12 cellular contexts compared by ENCODE assay signal in genomic region chr6:122758927-122759334, GRCh38. TPM values are rescaled to one million over a fixed set of nuclear protein-coding genes. Genes with fewer than 3 reads are reported as not detected.
A peak's percentile ranks its signal among the peaks of the same experiment; 100 is the strongest.
DNase-seq lines count a peak whose midpoint lies in the region; ATAC-seq and TF ChIP-seq lines count a peak whose summit lies in the region.
"Had no signal": no experiment of that assay in that cellular context is flagged by ENCODE, and none has a peak within 500 bp of the region (broad histone marks: within the 10 kb centered on the region; RNA-seq: fewer than 3 reads in every experiment).

No MANE protein-coding gene starts in this region.

- H3K36me3 ChIP-seq in mucosa of descending colon (ENCODE audit: low read depth) = no peaks in the 10 kb centered on the region

- no peak for TF ChIP-seq CTCF in mucosa of descending colon (IDR thresholded peaks at IDR 0.05)

- H3K27ac Mint-ChIP-seq in activated naive CD8-positive, alpha-beta T cell treated with anti-CD3 and anti-CD28 coated beads, Interleukin-2, amount 50 U/mL, for 24 hours = no peak overlapping the region
- H3K27ac Mint-ChIP-seq: H9 had no signal

- intact Hi-C loops in mucosa of descending colon (cut with DNase I, micrococcal nuclease) = no loop called here

- no peak overlapping the region for H3K4me3 Mint-ChIP-seq in activated naive CD8-positive, alpha-beta T cell treated with anti-CD3 and anti-CD28 coated beads, Interleukin-2, amount 50 U/mL, for 24 hours
- H3K4me3 Mint-ChIP-seq: H9 had no signal

- no peak overlapping the region for H3K4me3 ChIP-seq in mucosa of descending colon

- no peak for DNase-seq in activated naive CD8-positive, alpha-beta T cell treated with anti-CD3 and anti-CD28 coated beads, Interleukin-2, amount 50 U/mL, for 24 hours
- DNase-seq in AG08395 (ENCODE audit: low spot score) (no peak), NCI-H187 (lab: John Stamatoyannopoulos, UW) (no peak), mucosa of descending colon (no peak)
- no peak for DNase-seq in stimulated activated CD4-positive, alpha-beta T cell treated with anti-CD3 and anti-CD28 coated beads, Interleukin-2, amount 100 ng/mL, for 24 hours
- DNase-seq: anterior cingulate cortex, H9, NCI-H1105 treated with DMSO at 0.1 percent for 48 hours had no signal

- H3K9me3 Mint-ChIP-seq in activated naive CD8-positive, alpha-beta T cell treated with anti-CD3 and anti-CD28 coated beads, Interleukin-2, amount 50 U/mL, for 24 hours = no peaks in the 10 kb centered on the region

- H3K4me1 ChIP-seq in mucosa of descending colon (ENCODE audit: low read depth) = no peaks in the 10 kb centered on the region

- ATAC-seq in GM19023 (IDR thresholded peaks at IDR 0.05; ENCODE audit: unreplicated experiment) (peak; percentile 100), GM21619 (IDR thresholded peaks at IDR 0.05; ENCODE audit: unreplicated experiment) (peak; percentile 100), HG03175 (IDR thresholded peaks at IDR 0.05; ENCODE audit: unreplicated experiment) (peak; percentile 97), mucosa of descending colon (no peak)
- peak; percentile 99 for ATAC-seq in activated naive CD8-positive, alpha-beta T cell treated with anti-CD3 and anti-CD28 coated beads, Interleukin-2, amount 50 U/mL, for 24 hours

- H3K4me1 Mint-ChIP-seq in activated naive CD8-positive, alpha-beta T cell treated with anti-CD3 and anti-CD28 coated beads, Interleukin-2, amount 50 U/mL, for 24 hours = peaks cover 11% of the 10 kb centered on the region

- H3K27me3 Mint-ChIP-seq in activated naive CD8-positive, alpha-beta T cell treated with anti-CD3 and anti-CD28 coated beads, Interleukin-2, amount 50 U/mL, for 24 hours = peaks cover 3% of the 10 kb centered on the region

- no peaks in the 10 kb centered on the region for H3K9me3 ChIP-seq in mucosa of descending colon

- no peaks in the 10 kb centered on the region for H3K36me3 Mint-ChIP-seq in activated naive CD8-positive, alpha-beta T cell treated with anti-CD3 and anti-CD28 coated beads, Interleukin-2, amount 50 U/mL, for 24 hours (ENCODE audit: low read depth)

RNA-seq across cellular contexts. Expression of gene FABP7, which starts 20.6 kb away (rescaled TPM):
- not detected for total RNA-seq in mucosa of descending colon
- total RNA-seq: epithelial cell of proximal tubule had no signal

RNA-seq across cellular contexts. Expression of gene SMPDL3A, which starts 30.1 kb away (rescaled TPM):
- total RNA-seq in mucosa of descending colon = 100 to 1,000 TPM in 2 of 3 donors, 10 to 100 TPM in 1; 81.7 to 192 (median 158) TPM
